In the genomic region with DNA sequence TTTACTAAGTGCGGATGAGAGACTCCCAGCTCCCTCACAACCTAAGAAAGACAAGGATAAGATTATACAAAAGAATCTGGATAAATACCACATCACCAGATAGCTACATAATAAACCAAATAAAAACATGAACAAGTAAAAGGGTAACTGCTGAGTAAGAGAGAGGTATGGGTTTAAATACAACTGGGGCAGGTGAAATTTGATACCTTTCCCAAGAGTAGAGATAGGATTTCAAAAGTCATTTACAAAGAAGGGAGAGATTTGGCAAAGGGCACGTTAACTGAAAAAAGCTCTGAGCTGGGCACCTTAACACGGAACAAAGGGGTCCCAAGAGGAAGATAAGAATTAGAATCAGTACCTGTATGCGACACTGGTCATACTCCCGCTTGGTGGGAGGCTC, we compare ENCODE assay signal across 11 cellular contexts. TPM values are rescaled to one million over a fixed set of nuclear protein-coding genes. Genes with fewer than 3 reads are reported as not detected.
DNase-seq lines count a peak whose midpoint lies in the region; ATAC-seq and TF ChIP-seq lines count a peak whose summit lies in the region.
"Had no signal": no experiment of that assay in that cellular context is flagged by ENCODE, and none has a peak within 500 bp of the region (broad histone marks: within the 10 kb centered on the region; RNA-seq: fewer than 3 reads in every experiment).

No MANE protein-coding gene starts in this region.

- peak overlapping the region; percentile 17 for H3K27ac Mint-ChIP-seq in activated naive CD8-positive, alpha-beta T cell treated with anti-CD3 and anti-CD28 coated beads, Interleukin-2, amount 10 ng/mL, durations not matched to agents 7 days and 5 days
- no peak overlapping the region for H3K27ac Mint-ChIP-seq in neural progenitor cell

- H3K27me3 Mint-ChIP-seq in activated naive CD8-positive, alpha-beta T cell treated with anti-CD3 and anti-CD28 coated beads, Interleukin-2, amount 10 ng/mL, durations not matched to agents 7 days and 5 days = no peaks in the 10 kb centered on the region
- H3K27me3 Mint-ChIP-seq in neural progenitor cell (ENCODE audit: insufficient read depth, low read depth) = peaks cover 2% of the 10 kb centered on the region

- H3K27me3 ChIP-seq in neural progenitor cell = no peaks in the 10 kb centered on the region
- H3K27me3 ChIP-seq in BE2C = no peaks in the 10 kb centered on the region
- H3K27me3 ChIP-seq: tibial nerve had no signal

- H3K4me1 Mint-ChIP-seq in activated naive CD8-positive, alpha-beta T cell treated with anti-CD3 and anti-CD28 coated beads, Interleukin-2, amount 10 ng/mL, durations not matched to agents 7 days and 5 days = peaks cover 30% of the 10 kb centered on the region
- H3K4me1 Mint-ChIP-seq in neural progenitor cell = peaks cover 33% of the 10 kb centered on the region

- H3K36me3 ChIP-seq in HEK293 (ENCODE audit: control insufficient read depth in 2 of 2, insufficient read depth in 1 of 2, low read length in 2 of 2) (peaks cover 3 to 44% of the 10 kb centered on the region in 2 experiments; a peak in 2 of 3 replicates), neural progenitor cell (no peaks in the 10 kb centered on the region), BE2C (peaks cover 10% of the 10 kb centered on the region)

- no peak overlapping the region for H3K9ac ChIP-seq in neural progenitor cell

- no peak overlapping the region for H2AFZ ChIP-seq in neural progenitor cell (replicated peaks)

- H3F3A ChIP-seq in neural progenitor cell (ENCODE audit: low read depth) = peaks cover 55% of the 10 kb centered on the region

- H3K79me2 ChIP-seq in neural progenitor cell (ENCODE audit: low read depth) = peaks cover 33% of the 10 kb centered on the region

- no peak for ATAC-seq in activated naive CD8-positive, alpha-beta T cell treated with anti-CD3 and anti-CD28 coated beads, Interleukin-2, amount 10 ng/mL, durations not matched to agents 7 days and 5 days (ENCODE audit: low read depth)
- ATAC-seq in HG02884 (IDR thresholded peaks at IDR 0.05; ENCODE audit: unreplicated experiment) (no peak), omental fat pad (ENCODE audit: low FRiP score) (no peak)

- H4K20me1 ChIP-seq in neural progenitor cell (ENCODE audit: low read depth) = peaks cover 8% of the 10 kb centered on the region

- peaks cover 13% of the 10 kb centered on the region for H3K36me3 Mint-ChIP-seq in activated naive CD8-positive, alpha-beta T cell treated with anti-CD3 and anti-CD28 coated beads, Interleukin-2, amount 10 ng/mL, durations not matched to agents 7 days and 5 days
- H3K36me3 Mint-ChIP-seq in neural progenitor cell = peaks cover 19% of the 10 kb centered on the region

- H3K27ac ChIP-seq in HEK293 (ENCODE audit: extremely low read depth, low read depth, low read length) (no peak overlapping the region), neural progenitor cell (no peak overlapping the region)
- H3K27ac ChIP-seq: KMS-11 had no signal

- peak overlapping the region; percentile 40 for H3K4me3 Mint-ChIP-seq in activated naive CD8-positive, alpha-beta T cell treated with anti-CD3 and anti-CD28 coated beads, Interleukin-2, amount 10 ng/mL, durations not matched to agents 7 days and 5 days
- H3K4me3 Mint-ChIP-seq in neural progenitor cell = peak overlapping the region; percentile 93

- no peak for TF ChIP-seq CTCF in HEK293 (tag by site-specific recombination; IDR thresholded peaks at IDR 0.05)
- no peak for TF ChIP-seq CTCF in neural progenitor cell (IDR thresholded peaks at IDR 0.05)
- TF ChIP-seq CTCF in BE2C (IDR thresholded peaks at IDR 0.05; ENCODE audit: low read depth, low read length) = no peak
- no peak for TF ChIP-seq CTCF in omental fat pad (IDR thresholded peaks at IDR 0.05)

- H3K4me2 ChIP-seq in neural progenitor cell = no peak overlapping the region

- DNase-seq in NCI-H2171 treated with DMSO at 0.1 percent for 48 hours (lab: John Stamatoyannopoulos, UW) (peak; percentile 52), NCI-H2171 (lab: John Stamatoyannopoulos, UW) (no peak), neural progenitor cell (ENCODE audit: low spot score) (no peak), BE2C (no peak), omental fat pad (ENCODE audit: low spot score) (no peak)
- no peak for DNase-seq in activated naive CD8-positive, alpha-beta T cell treated with anti-CD3 and anti-CD28 coated beads, Interleukin-2, amount 10 ng/mL, durations not matched to agents 7 days and 5 days
- DNase-seq: activated CD4-positive, alpha-beta T cell treated with anti-CD3 and anti-CD28 coated beads, Interleukin-2, amount 50 U/mL, for 48 hours had no signal

- H3K4me1 ChIP-seq in HEK293 (ENCODE audit: control insufficient read depth, insufficient read depth, low read length) (peaks cover 8% of the 10 kb centered on the region), neural progenitor cell (peaks cover 7% of the 10 kb centered on the region), BE2C (no peaks in the 10 kb centered on the region; the same call in 1 of the 2 replicates)

- H3K4me3 ChIP-seq in HEK293 (ENCODE audit: low read depth, low read length) (no peak overlapping the region), neural progenitor cell (no peak overlapping the region), BE2C (ENCODE audit: low read depth, low read length) (no peak overlapping the region)

- CTCF ChIA-PET in HEK293 (lab: Yijun Ruan, JAX) = interaction anchor here (0.5 to 3.0 kb wide), 7 partner anchors 12 to 215 kb away, joined by 3 to 10 read pairs (median 4); a partner anchor contains a TSS

- POLR2A ChIA-PET in HEK293 (lab: Yijun Ruan, JAX) = interaction anchor here (0.8 to 7.2 kb wide), 8 partner anchors 10 to 110 kb away, joined by 3 to 67 read pairs (median 6); a partner anchor contains a TSS
- POLR2A ChIA-PET in activated naive CD8-positive, alpha-beta T cell treated with anti-CD3 and anti-CD28 coated beads, Interleukin-2, amount 10 ng/mL, durations not matched to agents 7 days and 5 days (lab: Charles Lee) = interaction anchor here (0.9 to 2.7 kb wide), 3 partner anchors 10 to 86 kb away, joined by 3 to 15 read pairs (median 10); a partner anchor contains a TSS

- no peaks in the 10 kb centered on the region for H3K9me3 Mint-ChIP-seq in activated naive CD8-positive, alpha-beta T cell treated with anti-CD3 and anti-CD28 coated beads, Interleukin-2, amount 10 ng/mL, durations not matched to agents 7 days and 5 days
- no peaks in the 10 kb centered on the region for H3K9me3 Mint-ChIP-seq in neural progenitor cell

- H3K9me3 ChIP-seq in HEK293 (ENCODE audit: control insufficient read depth, insufficient read depth, low read depth, low read length) (no peaks in the 10 kb centered on the region), neural progenitor cell (ENCODE audit: low read depth) (no peaks in the 10 kb centered on the region), BE2C (no peaks in the 10 kb centered on the region)
- H3K9me3 ChIP-seq: tibial nerve had no signal

TF ChIP-seq in HEK293, 187 proteins besides CTCF, POLR2A, EP300 and RAD21 (continues in another document):
- TF ChIP-seq, protein P1, sequence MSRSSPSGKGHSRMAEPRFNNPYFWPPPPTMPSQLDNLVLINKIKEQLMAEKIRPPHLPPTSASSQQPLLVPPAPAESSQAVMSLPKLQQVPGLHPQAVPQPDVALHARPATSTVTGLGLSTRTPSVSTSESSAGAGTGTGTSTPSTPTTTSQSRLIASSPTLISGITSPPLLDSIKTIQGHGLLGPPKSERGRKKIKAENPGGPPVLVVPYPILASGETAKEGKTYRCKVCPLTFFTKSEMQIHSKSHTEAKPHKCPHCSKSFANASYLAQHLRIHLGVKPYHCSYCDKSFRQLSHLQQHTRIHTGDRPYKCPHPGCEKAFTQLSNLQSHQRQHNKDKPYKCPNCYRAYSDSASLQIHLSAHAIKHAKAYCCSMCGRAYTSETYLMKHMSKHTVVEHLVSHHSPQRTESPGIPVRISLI (tag by site-specific recombination; IDR thresholded peaks at IDR 0.05) = no peak
- no peak for TF ChIP-seq ZNF302 (tag by site-specific recombination; IDR thresholded peaks at IDR 0.05; ENCODE audit: low read depth)
- TF ChIP-seq ZBTB20 (tag by site-specific recombination; IDR thresholded peaks at IDR 0.05) = 0 out of 2 replicates have a peak, but pooled peaks have one; percentile 34

RNA-seq across cellular contexts. Expression of a gene that starts 1.7 kb away (rescaled TPM):
- 100 to 1,000 TPM; 135 to 136 TPM for total RNA-seq in activated naive CD8-positive, alpha-beta T cell treated with anti-CD3 and anti-CD28 coated beads, Interleukin-2, amount 10 ng/mL, durations not matched to agents 7 days and 5 days
- total RNA-seq in neural progenitor cell (ENCODE audit: low replicate concordance) (60.7 and 129 TPM in 2 replicates), omental fat pad (100 to 1,000 TPM; 135 to 196 (median 167) TPM)
- 147 TPM for polyA plus RNA-seq in BE2C (2012; ENCODE audit: insufficient read depth, insufficient read length, low read depth)

RNA-seq across cellular contexts. Expression of a gene that starts 5.1 kb away (rescaled TPM):
- 10 to 100 TPM; 23.5 to 23.6 TPM for total RNA-seq in activated naive CD8-positive, alpha-beta T cell treated with anti-CD3 and anti-CD28 coated beads, Interleukin-2, amount 10 ng/mL, durations not matched to agents 7 days and 5 days
- total RNA-seq in neural progenitor cell (ENCODE audit: low replicate concordance) (3.4 and 4.0 TPM in 2 replicates), omental fat pad (1 to 10 TPM; 3.0 to 6.8 (median 5.7) TPM)
- polyA plus RNA-seq in BE2C (2012; ENCODE audit: insufficient read depth, insufficient read length, low read depth) = 2.6 TPM

RNA-seq across cellular contexts. Expression of a gene that starts 5.7 kb away (rescaled TPM):
- 1 to 10 TPM; 6.7 to 6.8 TPM for total RNA-seq in activated naive CD8-positive, alpha-beta T cell treated with anti-CD3 and anti-CD28 coated beads, Interleukin-2, amount 10 ng/mL, durations not matched to agents 7 days and 5 days
- total RNA-seq in neural progenitor cell (ENCODE audit: low replicate concordance) = 5.7 and 11.7 TPM in 2 replicates
- polyA plus RNA-seq in BE2C (2012; ENCODE audit: insufficient read depth, insufficient read length, low read depth) = 51.5 TPM
- total RNA-seq in omental fat pad = 1 to 10 TPM; 7.3 to 9.9 (median 8.2) TPM

RNA-seq across cellular contexts. Expression of a gene that starts 12.0 kb away (rescaled TPM):
- total RNA-seq in activated naive CD8-positive, alpha-beta T cell treated with anti-CD3 and anti-CD28 coated beads, Interleukin-2, amount 10 ng/mL, durations not matched to agents 7 days and 5 days = 10 to 100 TPM; 23.3 to 27.3 TPM
- total RNA-seq in neural progenitor cell (ENCODE audit: low replicate concordance) (4.3 and 6.7 TPM in 2 replicates), omental fat pad (10 to 100 TPM in 1 of 4 donors, 1 to 10 TPM in 3; 2.8 to 18.4 (median 7.0) TPM)
- 12.9 TPM for polyA plus RNA-seq in BE2C (2012; ENCODE audit: insufficient read depth, insufficient read length, low read depth)

RNA-seq across cellular contexts. Expression of a gene that starts 12.2 kb away (rescaled TPM):
- 100 to 1,000 TPM in 1 of 2 experiments, 10 to 100 TPM in 1; 99.9 to 104 TPM for total RNA-seq in activated naive CD8-positive, alpha-beta T cell treated with anti-CD3 and anti-CD28 coated beads, Interleukin-2, amount 10 ng/mL, durations not matched to agents 7 days and 5 days
- total RNA-seq in neural progenitor cell (ENCODE audit: low replicate concordance) (51.5 and 73.3 TPM in 2 replicates), omental fat pad (10 to 100 TPM; 18.3 to 42.9 (median 33.3) TPM)
- polyA plus RNA-seq in BE2C (2012; ENCODE audit: insufficient read depth, insufficient read length, low read depth) = 69.4 TPM
